25 cellular contexts compared by ENCODE assay signal in the genomic region with DNA sequence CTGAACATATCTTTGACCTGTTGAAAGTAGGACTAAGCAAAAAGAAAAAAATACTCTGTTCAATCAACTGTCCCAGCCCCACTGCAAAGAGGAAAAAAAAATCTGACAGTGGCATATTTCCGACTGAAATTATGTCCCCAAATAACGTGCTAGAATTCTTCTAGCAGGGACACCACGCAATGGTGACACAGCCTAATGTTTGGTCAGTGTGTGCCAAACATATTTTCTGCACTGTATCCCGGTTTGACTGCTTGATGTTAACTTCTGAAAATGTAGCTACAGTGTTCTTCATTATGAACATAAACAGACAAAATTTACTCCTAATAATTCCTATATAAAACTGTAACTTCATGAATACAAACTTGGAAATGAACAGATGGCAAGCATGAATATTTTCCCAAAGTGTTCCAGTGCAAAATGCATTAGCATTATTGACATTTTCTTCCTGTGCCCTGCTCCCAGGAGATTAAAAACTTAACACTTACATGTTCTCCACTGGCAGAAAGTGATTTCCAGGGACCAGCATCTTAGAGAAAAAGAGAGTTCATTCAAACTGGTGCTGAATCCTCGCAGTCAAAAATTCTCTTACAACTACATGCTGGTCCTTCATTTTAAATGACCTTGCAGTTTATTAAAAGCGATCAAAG.
DNase-seq lines count a peak whose midpoint lies in the region; ATAC-seq, FAIRE-seq and TF ChIP-seq lines count a peak whose summit lies in the region.
"Had no signal": no experiment of that assay in that cellular context is flagged by ENCODE, and none has a peak within 500 bp of the region (broad histone marks: within the 10 kb centered on the region; RNA-seq: fewer than 3 reads in every experiment).

No MANE protein-coding gene starts in this region.

- no peak for TF ChIP-seq EP300 in ovary (IDR thresholded peaks at IDR 0.05)

- H3K36me3 Mint-ChIP-seq in glutamatergic neuron (ENCODE audit: unreplicated experiment) = peaks cover 13% of the 10 kb centered on the region
- H3K36me3 Mint-ChIP-seq: CD14-positive monocyte; CD8-positive, alpha-beta memory T cell had no signal

- intact Hi-C loops in pancreas (cut with DNase I) = no loop called here
- intact Hi-C loops in ovary (cut with DNase I) = no loop called here

- H3K9me3 ChIP-seq in pancreas = no peaks in the 10 kb centered on the region
- no peaks in the 10 kb centered on the region for H3K9me3 ChIP-seq in ovary
- H3K9me3 ChIP-seq: HAP-1 had no signal

- TF ChIP-seq CTCF in glutamatergic neuron (IDR thresholded peaks at IDR 0.05; ENCODE audit: partially characterized antibody, unreplicated experiment) (no peak), pancreas (IDR thresholded peaks at IDR 0.05) (no peak), ovary (IDR thresholded peaks at IDR 0.05) (no peak)

- no peaks in the 10 kb centered on the region for H3K27me3 Mint-ChIP-seq in glutamatergic neuron (ENCODE audit: unreplicated experiment)
- H3K27me3 Mint-ChIP-seq: CD4-positive, alpha-beta T cell; CD8-positive, alpha-beta memory T cell had no signal

- peak; percentile 6 to 64 for DNase-seq in NCI-H524 (lab: John Stamatoyannopoulos, UW)
- DNase-seq in NCI-H524 treated with DMSO at 0.1 percent for 48 hours (lab: John Stamatoyannopoulos, UW) = no peak
- DNase-seq in NCI-H2171 treated with DMSO at 0.1 percent for 48 hours (lab: John Stamatoyannopoulos, UW) = peak; percentile 51
- no peak for DNase-seq in glutamatergic neuron
- peak in 1 of 6 donors; percentile 14 for DNase-seq in pancreas
- DNase-seq in ovary = no peak
- DNase-seq in DMS53 (lab: John Stamatoyannopoulos, UW) = no peak
- DNase-seq in activated CD4-positive, alpha-beta T cell treated with anti-CD3 and anti-CD28 coated beads, Interleukin-2, amount 50 U/mL, for 4 hours = no peak
- DNase-seq: 8988T; ACHN; AML-193; BE2C; CD4-positive, alpha-beta T cell; CD8-positive, alpha-beta memory T cell; DMS79 treated with DMSO at 0.1 percent for 48 hours; GF-D8; GOT3; HFFc6 had no signal

- H3K36me3 ChIP-seq in pancreas = no peaks in the 10 kb centered on the region
- no peaks in the 10 kb centered on the region for H3K36me3 ChIP-seq in ovary
- H3K36me3 ChIP-seq: BE2C, HAP-1 had no signal

- H3K4me3 Mint-ChIP-seq in glutamatergic neuron (ENCODE audit: unreplicated experiment) = peak overlapping the region; percentile 66
- H3K4me3 Mint-ChIP-seq: CD14-positive monocyte; CD4-positive, alpha-beta T cell; CD8-positive, alpha-beta memory T cell; HFFc6 had no signal

- TF ChIP-seq POLR2A in ovary (IDR thresholded peaks at IDR 0.05) = no peak

- 36 to 41% methylated on average over 6 of the region's 6 CpGs for WGBS in pancreas, 2 donors
- 87 to 93% (median 90%) methylated on average over 6 of the region's 6 CpGs for WGBS in ovary, 3 donors

- H3K27ac ChIP-seq in pancreas = peak overlapping the region in 1 of 4 donors; percentile 21
- no peak overlapping the region for H3K27ac ChIP-seq in ovary
- H3K27ac ChIP-seq: A549; BLaER1 treated with 17β-estradiol and CSF1 and Interleukin-3, amounts not matched to agents 10 nM and 100 nM had no signal

- no peak for FAIRE-seq in pancreas (lab: Jason Lieb, UNC)
- FAIRE-seq: A549, GM12891, GM18507, H54 had no signal

- H3K4me1 ChIP-seq in pancreas = peaks cover 0 to 12% (median 9%) of the 10 kb centered on the region in 3 donors
- no peaks in the 10 kb centered on the region for H3K4me1 ChIP-seq in ovary (ENCODE audit: insufficient read depth)
- H3K4me1 ChIP-seq: A549, BE2C, HAP-1 had no signal

- peaks cover 27% of the 10 kb centered on the region for H3K4me1 Mint-ChIP-seq in glutamatergic neuron (ENCODE audit: low read depth, unreplicated experiment)
- H3K4me1 Mint-ChIP-seq: CD14-positive monocyte; CD8-positive, alpha-beta memory T cell had no signal

- H3K27ac Mint-ChIP-seq in glutamatergic neuron (ENCODE audit: unreplicated experiment) = peak overlapping the region; percentile 50
- H3K27ac Mint-ChIP-seq: CD14-positive monocyte; CD4-positive, alpha-beta T cell; CD8-positive, alpha-beta memory T cell; HFFc6 had no signal

- peaks cover 4% of the 10 kb centered on the region for H3K9me3 Mint-ChIP-seq in glutamatergic neuron (ENCODE audit: unreplicated experiment)
- H3K9me3 Mint-ChIP-seq: HFFc6 had no signal

- H3K27me3 ChIP-seq in pancreas (no peaks in the 10 kb centered on the region), ovary (no peaks in the 10 kb centered on the region)
- H3K27me3 ChIP-seq: BE2C; BLaER1 treated with 17β-estradiol and CSF1 and Interleukin-3, amounts not matched to agents 10 nM and 100 nM had no signal

- H3K4me3 ChIP-seq in pancreas = no peak overlapping the region
- no peak overlapping the region for H3K4me3 ChIP-seq in ovary
- H3K4me3 ChIP-seq: A549; BLaER1 treated with 17β-estradiol and CSF1 and Interleukin-3, amounts not matched to agents 10 nM and 100 nM; HAP-1 had no signal

- peak in 3 of 4 donors; percentile 59 to 78 (median 68) for ATAC-seq in pancreas
- ATAC-seq: A549 had no signal

Comparison
In these comparisons a context has a peak if more than half of its experiments do, and no peak if none do; other contexts are left out.
1. DNase-seq: peak in NCI-H524 (2 of 2) and NCI-H2171 treated with DMSO at 0.1 percent for 48 hours (single experiment); none in NCI-H524 treated with DMSO at 0.1 percent for 48 hours (single experiment), glutamatergic neuron (single experiment), ovary (0 of 5), DMS53 (single experiment) and activated CD4-positive, alpha-beta T cell treated with anti-CD3 and anti-CD28 coated beads, Interleukin-2, amount 50 U/mL, for 4 hours (0 of 2).